ENCODE assay signal across 1 cellular context in genomic region chr14:96090441-96091148, GRCh38.
TF ChIP-seq lines count a peak whose summit lies in the region.

No MANE protein-coding gene starts in this region.

TF ChIP-seq in SK-N-SH, 30 proteins besides CTCF, POLR2A, EP300 and RAD21 (continued from another document):
- no peak for TF ChIP-seq USF1 (IDR thresholded peaks at IDR 0.05; ENCODE audit: borderline replicate concordance, low read depth)
- no peak for TF ChIP-seq MEF2A (IDR thresholded peaks at IDR 0.05; ENCODE audit: borderline replicate concordance, low read depth)
- no peak for TF ChIP-seq GABPA (IDR thresholded peaks at IDR 0.05; ENCODE audit: low read depth)
- TF ChIP-seq ELF1 (IDR thresholded peaks at IDR 0.05), result no peak
- no peak for TF ChIP-seq YY1 (IDR thresholded peaks at IDR 0.05; ENCODE audit: low read depth)
- no peak for TF ChIP-seq NRF1 (IDR thresholded peaks at IDR 0.05; ENCODE audit: low read depth, low read length)
- TF ChIP-seq IRF3 (IDR thresholded peaks at IDR 0.05; ENCODE audit: low read depth, low read length), result no peak
- no peak for TF ChIP-seq ZBTB33 (IDR thresholded peaks at IDR 0.05; ENCODE audit: borderline replicate concordance, low read depth)
- TF ChIP-seq NFIC (IDR thresholded peaks at IDR 0.05; ENCODE audit: borderline replicate concordance), result peak; percentile 87
- TF ChIP-seq RFX5 (IDR thresholded peaks at IDR 0.05; ENCODE audit: low read length), result 0 out of 2 replicates have a peak, but pooled peaks have one; percentile 11
TF ChIP-seq in SK-N-SH: peak in this region for 10.
